In the genomic region with DNA sequence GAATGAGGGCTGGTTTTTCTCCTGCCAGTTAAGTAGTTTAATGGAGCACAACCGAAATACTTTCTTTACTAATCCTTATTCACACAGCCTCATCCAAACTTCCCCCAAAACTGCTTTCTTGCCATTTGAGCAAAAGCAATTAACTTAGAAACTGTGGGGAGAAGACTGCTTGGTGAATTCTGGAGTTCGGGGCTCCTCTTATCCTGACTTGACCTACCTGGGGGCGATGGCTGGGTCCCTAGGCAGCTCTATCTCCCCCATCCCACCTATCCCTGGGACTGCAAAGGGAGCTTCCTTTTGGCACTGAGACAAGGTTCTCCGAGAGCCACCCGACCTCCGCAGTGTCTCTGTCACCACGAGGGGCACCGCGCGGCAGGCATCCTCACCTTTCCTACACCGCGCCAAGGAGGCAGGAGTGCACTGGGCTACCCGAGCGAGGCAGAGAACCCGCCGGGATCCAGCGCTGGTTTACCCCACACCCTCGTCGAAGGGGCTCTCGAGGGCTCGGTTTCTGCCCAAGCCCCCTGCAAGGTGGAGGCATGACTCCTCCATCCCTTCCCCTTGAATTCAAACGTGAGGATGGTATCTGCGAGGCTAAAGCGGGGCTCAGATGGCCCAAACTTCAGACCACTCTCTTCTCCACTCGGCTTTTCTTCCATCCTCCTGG, we compare ENCODE assay signal across 8 cellular contexts. TPM values are rescaled to one million over a fixed set of nuclear protein-coding genes. Genes with fewer than 3 reads are reported as not detected.
DNase-seq lines count a peak whose midpoint lies in the region; ATAC-seq and TF ChIP-seq lines count a peak whose summit lies in the region.

No MANE protein-coding gene starts in this region.

- H3K4me1 ChIP-seq in neutrophil (ENCODE audit: control insufficient read depth in 1 of 2, insufficient read depth in 1 of 2, low read depth in 1 of 2, low read length in 1 of 2) (peaks cover 33 to 36% of the 10 kb centered on the region in 2 experiments), urinary bladder (ENCODE audit: insufficient read depth) (no peaks in the 10 kb centered on the region)

- peaks cover 52% of the 10 kb centered on the region for H3K4me1 Mint-ChIP-seq in activated T-cell treated with anti-CD3 and anti-CD28 coated beads, Interleukin-2, amount 50 U/mL, for 24 hours (ENCODE audit: low read depth)

- no peaks in the 10 kb centered on the region for H3K9me3 ChIP-seq in neutrophil

- H3K27ac ChIP-seq in neutrophil (peak overlapping the region; percentile 89), urinary bladder (ENCODE audit: low read depth) (peak overlapping the region; percentile 62)

- H3K27me3 Mint-ChIP-seq in activated T-cell treated with anti-CD3 and anti-CD28 coated beads, Interleukin-2, amount 50 U/mL, for 24 hours: no peaks in the 10 kb centered on the region

- H3K36me3 Mint-ChIP-seq in activated T-cell treated with anti-CD3 and anti-CD28 coated beads, Interleukin-2, amount 50 U/mL, for 24 hours (ENCODE audit: low read depth): peaks cover 86% of the 10 kb centered on the region

- H3K36me3 ChIP-seq in neutrophil: peaks cover 13% of the 10 kb centered on the region
- no peaks in the 10 kb centered on the region for H3K36me3 ChIP-seq in urinary bladder (ENCODE audit: insufficient read depth)

- TF ChIP-seq CTCF in fibroblast of pulmonary artery (IDR thresholded peaks at IDR 0.05; ENCODE audit: low read length, missing control alignments) (no peak), neutrophil (IDR thresholded peaks at IDR 0.05) (no peak)

- H3K9me3 Mint-ChIP-seq in activated T-cell treated with anti-CD3 and anti-CD28 coated beads, Interleukin-2, amount 50 U/mL, for 24 hours: no peaks in the 10 kb centered on the region

- 3% methylated on average over 25 of the region's 25 CpGs for WGBS in urinary bladder

- H3K4me3 ChIP-seq in fibroblast of pulmonary artery (replicated peaks; ENCODE audit: low read depth, low read length): peak overlapping the region; percentile 78
- H3K4me3 ChIP-seq in neutrophil (ENCODE audit: low read depth in 1 of 2, low read length in 1 of 2): peak overlapping the region; percentile 82 to 91
- H3K4me3 ChIP-seq in urinary bladder (ENCODE audit: low read depth, low read length): peak overlapping the region; percentile 59

- H3K27me3 ChIP-seq in neutrophil: no peaks in the 10 kb centered on the region

- ATAC-seq in GM21576 (IDR thresholded peaks at IDR 0.05; ENCODE audit: unreplicated experiment): peak; percentile 23

- peak overlapping the region; percentile 99 for H3K27ac Mint-ChIP-seq in activated T-cell treated with anti-CD3 and anti-CD28 coated beads, Interleukin-2, amount 50 U/mL, for 24 hours

- DNase-seq in CD1c-positive myeloid dendritic cell (ENCODE audit: extremely low spot score) (peak; percentile 40), NCI-H2171 treated with DMSO at 0.1 percent for 48 hours (lab: John Stamatoyannopoulos, UW) (peak; percentile 66), fibroblast of pulmonary artery (ENCODE audit: low read depth) (no peak), occipital lobe (lab: John Stamatoyannopoulos, UW) (no peak)
- DNase-seq in activated T-cell treated with anti-CD3 and anti-CD28 coated beads, Interleukin-2, amount 50 U/mL, for 24 hours: peak; percentile 73

- H3K4me3 Mint-ChIP-seq in activated T-cell treated with anti-CD3 and anti-CD28 coated beads, Interleukin-2, amount 50 U/mL, for 24 hours: peak overlapping the region; percentile 96

RNA-seq across cellular contexts. Expression of gene DESI1, which starts 0.7 kb away (rescaled TPM):
- 12.7 TPM for total RNA-seq in urinary bladder
- polyA plus RNA-seq in urinary bladder: 14.5 TPM
- 18.1 TPM for total RNA-seq in occipital lobe

RNA-seq across cellular contexts. Expression of gene XRCC6, which starts 1.0 kb away (rescaled TPM):
- total RNA-seq in urinary bladder: 199 TPM
- polyA plus RNA-seq in urinary bladder: 195 TPM
- total RNA-seq in occipital lobe: 208 TPM

RNA-seq across cellular contexts. Expression of gene PMM1, which starts 30.5 kb away (rescaled TPM):
- total RNA-seq in urinary bladder (8.8 TPM), occipital lobe (17.2 TPM)
- polyA plus RNA-seq in urinary bladder: 63.2 TPM

RNA-seq across cellular contexts. Expression of gene CSDC2, which starts 59.3 kb away (rescaled TPM):
- total RNA-seq in urinary bladder (1.1 TPM), occipital lobe (9.4 TPM)
- polyA plus RNA-seq in urinary bladder: 15.1 TPM

Comparison
In these comparisons a context has a peak if more than half of its experiments do, and no peak if none do; other contexts are left out.
1. DNase-seq: peak in CD1c-positive myeloid dendritic cell (single experiment), NCI-H2171 treated with DMSO at 0.1 percent for 48 hours (single experiment) and activated T-cell treated with anti-CD3 and anti-CD28 coated beads, Interleukin-2, amount 50 U/mL, for 24 hours (single experiment); none in fibroblast of pulmonary artery (single experiment) and occipital lobe (single experiment).
2. Peak in every context shown above with its lines, with median percentiles within 50 percentile points of each other: H3K4me3 ChIP-seq.